In genomic region chr2:111121873-111122630, GRCh38 we compare ENCODE assay signal across 8 cellular contexts.
DNase-seq lines count a peak whose midpoint lies in the region; ATAC-seq lines count a peak whose summit lies in the region.

No MANE protein-coding gene starts in this region.

- peak overlapping the region; percentile 29 for H3K27ac ChIP-seq in cingulate gyrus (ENCODE audit: low read depth, low read length)

- peak; percentile 96 for DNase-seq in AG08396 (ENCODE audit: low spot score)
- DNase-seq in NCI-H2227 treated with DMSO at 0.1 percent for 48 hours (lab: John Stamatoyannopoulos, UW), result peak; percentile 82
- DNase-seq in kidney tubule cell (ENCODE audit: low spot score), result peak; percentile 92
- DNase-seq in stimulated activated CD4-positive, alpha-beta T cell treated with anti-CD3 and anti-CD28 coated beads, Interleukin-15, amount 100 ng/mL, for 24 hours, result peak; percentile 87

- ATAC-seq in GM18909 (IDR thresholded peaks at IDR 0.05; ENCODE audit: poor library complexity, unreplicated experiment), result peak; percentile 47
- peak; percentile 47 for ATAC-seq in HG03135 (IDR thresholded peaks at IDR 0.05; ENCODE audit: unreplicated experiment)
- ATAC-seq in activated CD4-positive, CD25-positive, alpha-beta regulatory T cell treated with anti-CD3 and anti-CD28 coated beads, Interleukin-2, amount 50 U/mL, for 24 hours, result peak; percentile 56 to 58

Comparison
In these comparisons a context has a peak if more than half of its experiments do, and no peak if none do; other contexts are left out.
1. Peak in every context shown above with its lines: DNase-seq, ATAC-seq and H3K27ac ChIP-seq.